ENCODE assay signal across 15 cellular contexts in genomic region chr1:206694551-206695124, GRCh38. TPM values are rescaled to one million over a fixed set of nuclear protein-coding genes. Genes with fewer than 3 reads are reported as not detected.
DNase-seq lines count a peak whose midpoint lies in the region; ATAC-seq and TF ChIP-seq lines count a peak whose summit lies in the region.
"Had no signal": no experiment of that assay in that cellular context is flagged by ENCODE, and none has a peak within 500 bp of the region (broad histone marks: within the 10 kb centered on the region; RNA-seq: fewer than 3 reads in every experiment).

No MANE protein-coding gene starts in this region.

- H3K9me3 Mint-ChIP-seq in immature natural killer cell: no peaks in the 10 kb centered on the region
- H3K9me3 Mint-ChIP-seq: activated naive CD8-positive, alpha-beta T cell treated with anti-CD3 and anti-CD28 coated beads for 36 hours; dendritic cell treated with granulocyte-macrophage colony-stimulating factor and Interleukin-4, amounts not matched to agents 40 ng/mL and 50 ng/mL, for 4 days had no signal

- WGBS in heart left ventricle, 4 donors: 27 to 35% (median 32%) methylated on average over 6 to 8 of the region's 8 CpGs
- WGBS in body of pancreas, 2 donors: 61 to 64% methylated on average over 7 to 8 of the region's 8 CpGs
- WGBS in lung, 2 donors: 71 to 75% methylated on average over 8 of the region's 8 CpGs

- H3K27ac ChIP-seq in heart left ventricle (peak overlapping the region; percentile 79 to 99 (median 96)), body of pancreas (peak overlapping the region in 3 of 4 donors; percentile 56 to 80 (median 66)), lung (ENCODE audit: low read depth in 1 of 2, low read length in 1 of 2) (peak overlapping the region; percentile 15 to 93), tibial artery (peak overlapping the region; percentile 88 to 92), Peyer's patch (no peak overlapping the region)
- H3K27ac ChIP-seq: SJCRH30, tibial nerve, VCaP had no signal

- H3K27me3 Mint-ChIP-seq in immature natural killer cell (ENCODE audit: low read depth in 3 of 3): peaks cover 1 to 10% (median 5%) of the 10 kb centered on the region in 3 donors
- H3K27me3 Mint-ChIP-seq: activated naive CD8-positive, alpha-beta T cell treated with anti-CD3 and anti-CD28 coated beads for 36 hours; dendritic cell treated with granulocyte-macrophage colony-stimulating factor and Interleukin-4, amounts not matched to agents 40 ng/mL and 50 ng/mL, for 4 days had no signal

- H3K27ac Mint-ChIP-seq in immature natural killer cell: peak overlapping the region in 3 of 6 donors; percentile 31 to 72 (median 51)
- H3K27ac Mint-ChIP-seq: activated naive CD8-positive, alpha-beta T cell treated with anti-CD3 and anti-CD28 coated beads for 36 hours; dendritic cell treated with granulocyte-macrophage colony-stimulating factor and Interleukin-4, amounts not matched to agents 40 ng/mL and 50 ng/mL, for 4 days had no signal

- H3K4me1 Mint-ChIP-seq in immature natural killer cell: peaks cover 98 to 100% of the 10 kb centered on the region in 2 donors

- ATAC-seq in heart left ventricle: no peak
- ATAC-seq in Right ventricle myocardium inferior: no peak
- ATAC-seq in body of pancreas: no peak
- no peak for ATAC-seq in lung (ENCODE audit: insufficient read depth, low FRiP score)
- no peak for ATAC-seq in HG02763 (IDR thresholded peaks at IDR 0.05; ENCODE audit: unreplicated experiment)

- DNase-seq in heart left ventricle (no peak), Right ventricle myocardium inferior (ENCODE audit: missing footprints) (no peak), body of pancreas (no peak), lung (ENCODE audit: low spot score) (no peak), tibial artery (no peak), Peyer's patch (no peak), immature natural killer cell (no peak)
- DNase-seq: activated naive CD8-positive, alpha-beta T cell treated with anti-CD3 and anti-CD28 coated beads for 36 hours; NCI-H146; SJCRH30 had no signal

- no peak for TF ChIP-seq CTCF in heart left ventricle (IDR thresholded peaks at IDR 0.05)
- TF ChIP-seq CTCF in body of pancreas (IDR thresholded peaks at IDR 0.05): no peak
- TF ChIP-seq CTCF in lung (IDR thresholded peaks at IDR 0.05; ENCODE audit: control extremely low read depth, extremely low read depth): no peak
- TF ChIP-seq CTCF in tibial artery (IDR thresholded peaks at IDR 0.05): no peak
- no peak for TF ChIP-seq CTCF in Peyer's patch (IDR thresholded peaks at IDR 0.05)

- peak overlapping the region in 1 of 5 donors; percentile 43 for H3K4me3 Mint-ChIP-seq in immature natural killer cell
- H3K4me3 Mint-ChIP-seq: activated naive CD8-positive, alpha-beta T cell treated with anti-CD3 and anti-CD28 coated beads for 36 hours; dendritic cell treated with granulocyte-macrophage colony-stimulating factor and Interleukin-4, amounts not matched to agents 40 ng/mL and 50 ng/mL, for 4 days had no signal

- peaks cover 0 to 11% (median 0%) of the 10 kb centered on the region in 3 donors for H3K36me3 Mint-ChIP-seq in immature natural killer cell

- TF ChIP-seq POLR2A in heart left ventricle (IDR thresholded peaks at IDR 0.05) (no peak), body of pancreas (IDR thresholded peaks at IDR 0.05) (no peak), Peyer's patch (IDR thresholded peaks at IDR 0.05) (no peak)

- H3K4me1 ChIP-seq in heart left ventricle: peaks cover 33 to 100% (median 97%) of the 10 kb centered on the region in 12 donors
- H3K4me1 ChIP-seq in body of pancreas: peaks cover 82% of the 10 kb centered on the region
- peaks cover 45 to 61% of the 10 kb centered on the region in 2 donors for H3K4me1 ChIP-seq in lung (ENCODE audit: control insufficient read depth in 2 of 2, insufficient read depth in 2 of 2, low read length in 2 of 2)
- peaks cover 6 to 100% (median 80%) of the 10 kb centered on the region in 4 donors for H3K4me1 ChIP-seq in tibial artery
- peaks cover 0 to 76% (median 17%) of the 10 kb centered on the region in 4 donors for H3K4me1 ChIP-seq in Peyer's patch

- H3K9me3 ChIP-seq in heart left ventricle: no peaks in the 10 kb centered on the region
- no peaks in the 10 kb centered on the region for H3K9me3 ChIP-seq in body of pancreas
- no peaks in the 10 kb centered on the region for H3K9me3 ChIP-seq in lung (ENCODE audit: control insufficient read depth in 2 of 2, insufficient read depth in 1 of 2, low read length in 1 of 2)
- H3K9me3 ChIP-seq in tibial artery: no peaks in the 10 kb centered on the region
- H3K9me3 ChIP-seq in Peyer's patch: no peaks in the 10 kb centered on the region
- H3K9me3 ChIP-seq: neutrophil, SJCRH30, tibial nerve had no signal

- no peaks in the 10 kb centered on the region for H3K27me3 ChIP-seq in heart left ventricle
- no peaks in the 10 kb centered on the region for H3K27me3 ChIP-seq in body of pancreas
- H3K27me3 ChIP-seq in lung (ENCODE audit: control insufficient read depth, insufficient read depth): no peaks in the 10 kb centered on the region
- H3K27me3 ChIP-seq in tibial artery: no peaks in the 10 kb centered on the region
- no peaks in the 10 kb centered on the region for H3K27me3 ChIP-seq in Peyer's patch
- H3K27me3 ChIP-seq: neutrophil, SJCRH30, tibial nerve had no signal

- H3K36me3 ChIP-seq in heart left ventricle (peaks cover 0 to 24% (median 13%) of the 10 kb centered on the region in 9 donors), body of pancreas (replicated peaks in 1 of 2; ENCODE audit: insufficient read depth in 1 of 2, low read depth in 2 of 2) (no peaks in the 10 kb centered on the region), lung (ENCODE audit: control insufficient read depth in 2 of 2, insufficient read depth in 2 of 2, low read length in 2 of 2) (peaks cover 0 to 6% of the 10 kb centered on the region in 2 donors), tibial artery (peaks cover 0 to 16% (median 0%) of the 10 kb centered on the region in 3 donors), Peyer's patch (no peaks in the 10 kb centered on the region)
- H3K36me3 ChIP-seq: tibial nerve had no signal

- H3K4me3 ChIP-seq in heart left ventricle: no peak overlapping the region
- no peak overlapping the region for H3K4me3 ChIP-seq in body of pancreas
- no peak overlapping the region for H3K4me3 ChIP-seq in lung
- H3K4me3 ChIP-seq in tibial artery: no peak overlapping the region
- no peak overlapping the region for H3K4me3 ChIP-seq in Peyer's patch
- H3K4me3 ChIP-seq: SJCRH30, tibial nerve had no signal

- intact Hi-C loops in heart left ventricle (cut with DNase I): loop anchor here in 1 of 10 donors (5.0 kb wide), 2 partner anchors 33 to 37 kb away; no protein-coding TSS in a partner anchor
- intact Hi-C loops in Right ventricle myocardium inferior (cut with DNase I): loop anchor here (10.0 kb wide), 1 partner anchor 1120 kb away; no protein-coding TSS in a partner anchor
- intact Hi-C loops in body of pancreas (cut with DNase I): no loop called here
- intact Hi-C loops in tibial artery (cut with DNase I; ENCODE audit: low total_unique reads): no loop called here

RNA-seq across cellular contexts. Expression of gene MAPKAPK2, which starts 9.9 kb away (rescaled TPM):
- total RNA-seq in heart left ventricle (100 to 1,000 TPM; 163 to 327 (median 223) TPM), Right ventricle myocardium inferior (214 TPM), body of pancreas (10 to 100 TPM; 29.1 to 46.5 TPM), lung (100 to 1,000 TPM in 1 of 2 donors, 10 to 100 TPM in 1; 35.8 to 116 TPM), Peyer's patch (10 to 100 TPM; 49.6 to 92.4 (median 59.6) TPM)
- polyA plus RNA-seq in heart left ventricle (100 to 1,000 TPM; 126 to 227 TPM), lung (10 to 100 TPM; 55.7 to 94.5 TPM), immature natural killer cell (1 to 10 TPM; 3.5 to 7.2 (median 4.1) TPM)

RNA-seq across cellular contexts. Expression of gene DYRK3, which starts 59.3 kb away (rescaled TPM):
- total RNA-seq in heart left ventricle (10 to 100 TPM; 11.2 to 32.5 (median 15.9) TPM), Right ventricle myocardium inferior (21.9 TPM), body of pancreas (1 to 10 TPM; 1.6 to 4.7 TPM), lung (10 to 100 TPM; 12.3 to 13.0 TPM), Peyer's patch (1 to 10 TPM in 1 of 4 donors, under 1 TPM in 2, not detected in 1; 0.67 to 3.3 (median 0.85) TPM)
- polyA plus RNA-seq in heart left ventricle (10 to 100 TPM in 1 of 2 donors, 1 to 10 TPM in 1; 6.5 to 26.0 TPM), lung (1 to 10 TPM; 4.6 to 5.4 TPM), immature natural killer cell (not detected)

Comparison
In these comparisons a context has a peak if more than half of its experiments do, and no peak if none do; other contexts are left out.
1. H3K27ac ChIP-seq: peak in heart left ventricle (12 of 12), body of pancreas (3 of 4), lung (2 of 2) and tibial artery (2 of 2); none in Peyer's patch (0 of 4).